ENCODE assay signal across 8 cellular contexts in genomic region chr15:79028411-79028964, GRCh38.
DNase-seq lines count a peak whose midpoint lies in the region; ATAC-seq and TF ChIP-seq lines count a peak whose summit lies in the region.

No MANE protein-coding gene starts in this region.

- H3K4me3 ChIP-seq in Peyer's patch: no peak overlapping the region
- H3K4me3 ChIP-seq in mucosa of descending colon: no peak overlapping the region

- H3K23me2 ChIP-seq in H9 (ENCODE audit: insufficient read length, low read depth, low read length, poor library complexity, severe bottlenecking): peaks cover 2% of the 10 kb centered on the region

- TF ChIP-seq POLR2A in Peyer's patch (IDR thresholded peaks at IDR 0.05): no peak

- intact Hi-C loops in mucosa of descending colon (cut with DNase I, micrococcal nuclease): loop anchor here in 1 of 2 donors (5.0 kb wide), 1 partner anchor 154 kb away; no protein-coding TSS in a partner anchor

- no peak for ATAC-seq in mucosa of descending colon
- ATAC-seq in HG02981 (IDR thresholded peaks at IDR 0.05; ENCODE audit: unreplicated experiment): no peak
- ATAC-seq in HG03439 (IDR thresholded peaks at IDR 0.05; ENCODE audit: unreplicated experiment): no peak

- H3K23ac ChIP-seq in H9 (ENCODE audit: insufficient read length, low read depth, low read length): no peak overlapping the region

- H3K36me3 Mint-ChIP-seq in H9 (ENCODE audit: insufficient read depth in 1 of 3, low read depth in 3 of 3): peaks cover 2 to 12% (median 4%) of the 10 kb centered on the region in 3 experiments; a peak in 4 of 7 replicates

- H4K20me1 ChIP-seq in H9 (ENCODE audit: control insufficient read depth, insufficient read depth, insufficient read length): no peaks in the 10 kb centered on the region

- no peak overlapping the region for H2BK12ac ChIP-seq in H9 (ENCODE audit: insufficient read length, low read depth, low read length)

- H2BK5ac ChIP-seq in H9 (ENCODE audit: insufficient read length, low read length): no peak overlapping the region

- H2BK120ac ChIP-seq in H9 (ENCODE audit: low read depth, low read length, poor library complexity, severe bottlenecking): no peak overlapping the region

- no peak overlapping the region for H3T11ph ChIP-seq in H9 (ENCODE audit: low read length)

- H2BK15ac ChIP-seq in H9 (ENCODE audit: low read depth, low read length): no peak overlapping the region

- H3K36me3 ChIP-seq in Peyer's patch (no peaks in the 10 kb centered on the region), mucosa of descending colon (ENCODE audit: low read depth) (no peaks in the 10 kb centered on the region)

- no peak overlapping the region for H3K4ac ChIP-seq in H9 (ENCODE audit: low read depth, low read length)

- no peaks in the 10 kb centered on the region for H3K4me1 ChIP-seq in H9 (ENCODE audit: insufficient read depth, low read length)
- no peaks in the 10 kb centered on the region for H3K4me1 ChIP-seq in Peyer's patch
- no peaks in the 10 kb centered on the region for H3K4me1 ChIP-seq in mucosa of descending colon (ENCODE audit: low read depth)

- H3K79me2 ChIP-seq in H9 (ENCODE audit: insufficient read depth, low read length): no peaks in the 10 kb centered on the region

- H4K91ac ChIP-seq in H9 (ENCODE audit: insufficient read length, low read depth, low read length): no peak overlapping the region

- peaks cover 3% of the 10 kb centered on the region for H3K27me3 Mint-ChIP-seq in H9 (ENCODE audit: low read depth)

- no peaks in the 10 kb centered on the region for H3K27me3 ChIP-seq in H9 (ENCODE audit: insufficient read depth, low read length)
- H3K27me3 ChIP-seq in Peyer's patch: no peaks in the 10 kb centered on the region

- H3K4me3 Mint-ChIP-seq in H9: no peak overlapping the region; a peak in 1 of 5 replicates

- H3K9ac ChIP-seq in H9 (ENCODE audit: extremely low read depth, insufficient read length, low read length): no peak overlapping the region

- no peaks in the 10 kb centered on the region for H3K9me3 ChIP-seq in H9 (ENCODE audit: control insufficient read depth, low read depth, low read length)
- no peaks in the 10 kb centered on the region for H3K9me3 ChIP-seq in Peyer's patch
- H3K9me3 ChIP-seq in mucosa of descending colon: no peaks in the 10 kb centered on the region

- no peak overlapping the region for H2AFZ ChIP-seq in H9 (ENCODE audit: low read length)

- H2AK5ac ChIP-seq in H9 (ENCODE audit: insufficient read length, low read length): no peak overlapping the region

- H3K27ac ChIP-seq in H9 (ENCODE audit: insufficient read length, low read depth, low read length): no peak overlapping the region
- H3K27ac ChIP-seq in Peyer's patch: no peak overlapping the region

- H3K56ac ChIP-seq in H9 (ENCODE audit: insufficient read length, low read depth, low read length): no peak overlapping the region

- no peak overlapping the region for H3K4me2 ChIP-seq in H9 (ENCODE audit: insufficient read depth, insufficient read length, low read length)

- H2BK20ac ChIP-seq in H9 (ENCODE audit: low read depth, low read length, poor library complexity, severe bottlenecking): no peak overlapping the region

- TF ChIP-seq CTCF in H9 (conservative IDR thresholded peaks at IDR 0.05): peak; percentile 91
- peak in 5 of 6 experiments; percentile 44 to 66 (median 57) for TF ChIP-seq CTCF in Peyer's patch (IDR thresholded peaks at IDR 0.05)
- peak; percentile 32 for TF ChIP-seq CTCF in mucosa of descending colon (IDR thresholded peaks at IDR 0.05)

- H3K79me1 ChIP-seq in H9 (ENCODE audit: insufficient read depth, low read depth, low read length, poor library complexity, severe bottlenecking): no peaks in the 10 kb centered on the region

- no peak overlapping the region for H4K8ac ChIP-seq in H9 (replicated peaks; ENCODE audit: insufficient read length, low read depth, low read length)

- peaks cover 6 to 8% of the 10 kb centered on the region in 2 experiments; a peak in 3 of 4 replicates for H3K4me1 Mint-ChIP-seq in H9

- WGBS in H9 (ENCODE audit: extremely low coverage, insufficient read length, low lambda C conversion rate): no CpG with 5 or more reads among the region's 7 CpGs

- H3K18ac ChIP-seq in H9 (ENCODE audit: insufficient read length, low read depth, low read length): no peak overlapping the region

- H3K9me3 Mint-ChIP-seq in H9: peaks cover 10 to 13% of the 10 kb centered on the region in 2 experiments

- no peak overlapping the region for H4K5ac ChIP-seq in H9 (ENCODE audit: insufficient read length, low read depth, low read length)

- H3K14ac ChIP-seq in H9 (ENCODE audit: insufficient read depth, low read length): no peak overlapping the region

- H3K27ac Mint-ChIP-seq in H9: no peak overlapping the region

- DNase-seq in D341Med (ENCODE audit: low spot score) (peak; percentile 72), H9 (peak; percentile 67), Peyer's patch (peak in 2 of 3 donors; percentile 35 to 55), dermis microvascular lymphatic vessel endothelial cell (ENCODE audit: low read depth in 2 of 2) (peak; percentile 18 to 47), mucosa of descending colon (peak in 1 of 3 donors; percentile 43), DMS79 (lab: John Stamatoyannopoulos, UW) (no peak)

Comparison
In these comparisons a context has a peak if more than half of its experiments do, and no peak if none do; other contexts are left out.
1. CTCF ChIP-seq: peak in every context shown above with its lines; median percentile 91 in H9; 57 in Peyer's patch; 32 in mucosa of descending colon.